Comparison of ENCODE assay signal across 3 cellular contexts in the genomic region with DNA sequence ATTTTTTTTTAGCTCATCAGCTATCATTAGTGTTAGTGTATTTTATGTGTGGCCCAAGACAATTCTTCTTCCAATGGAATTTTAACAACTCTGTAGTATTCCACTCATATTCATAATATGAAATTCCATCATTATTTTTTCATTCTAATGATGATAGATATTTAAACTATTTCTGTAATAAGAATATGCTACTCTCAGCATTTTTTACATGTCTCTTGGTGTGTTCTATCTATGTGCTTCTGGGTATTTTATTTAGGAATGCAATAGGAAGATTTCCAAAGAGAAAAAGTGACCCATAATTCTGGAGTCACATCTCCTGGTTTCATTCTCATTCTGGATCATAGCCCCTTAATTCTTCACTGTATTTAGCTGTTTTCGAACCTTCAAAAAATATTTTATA.
TF ChIP-seq lines count a peak whose summit lies in the region.

No MANE protein-coding gene starts in this region.

TF ChIP-seq in A549, 52 proteins besides CTCF, POLR2A, EP300 and RAD21:
- TF ChIP-seq HDAC2 (IDR thresholded peaks at IDR 0.05): no peak
- peak; percentile 57 for TF ChIP-seq MAFK (IDR thresholded peaks at IDR 0.05; ENCODE audit: partially characterized antibody)
- TF ChIP-seq, protein P1, sequence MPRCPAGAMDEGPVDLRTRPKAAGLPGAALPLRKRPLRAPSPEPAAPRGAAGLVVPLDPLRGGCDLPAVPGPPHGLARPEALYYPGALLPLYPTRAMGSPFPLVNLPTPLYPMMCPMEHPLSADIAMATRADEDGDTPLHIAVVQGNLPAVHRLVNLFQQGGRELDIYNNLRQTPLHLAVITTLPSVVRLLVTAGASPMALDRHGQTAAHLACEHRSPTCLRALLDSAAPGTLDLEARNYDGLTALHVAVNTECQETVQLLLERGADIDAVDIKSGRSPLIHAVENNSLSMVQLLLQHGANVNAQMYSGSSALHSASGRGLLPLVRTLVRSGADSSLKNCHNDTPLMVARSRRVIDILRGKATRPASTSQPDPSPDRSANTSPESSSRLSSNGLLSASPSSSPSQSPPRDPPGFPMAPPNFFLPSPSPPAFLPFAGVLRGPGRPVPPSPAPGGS (IDR thresholded peaks at IDR 0.05): no peak
- TF ChIP-seq, protein P2, sequence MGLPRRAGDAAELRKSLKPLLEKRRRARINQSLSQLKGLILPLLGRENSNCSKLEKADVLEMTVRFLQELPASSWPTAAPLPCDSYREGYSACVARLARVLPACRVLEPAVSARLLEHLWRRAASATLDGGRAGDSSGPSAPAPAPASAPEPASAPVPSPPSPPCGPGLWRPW (IDR thresholded peaks at IDR 0.05): no peak

TF ChIP-seq in IMR-90, 13 proteins besides CTCF, POLR2A, EP300 and RAD21:
- TF ChIP-seq MAFK (IDR thresholded peaks at IDR 0.05; ENCODE audit: low read depth, low read length): peak; percentile 89
- TF ChIP-seq RFX5 (IDR thresholded peaks at IDR 0.05; ENCODE audit: low read depth, low read length): no peak

TF ChIP-seq in H1, 55 proteins besides CTCF, POLR2A, EP300 and RAD21:
- TF ChIP-seq MAFK (IDR thresholded peaks at IDR 0.05; ENCODE audit: low read depth, low read length): peak; percentile 25; the same call in 1 of the 2 replicates
- TF ChIP-seq, protein P3, sequence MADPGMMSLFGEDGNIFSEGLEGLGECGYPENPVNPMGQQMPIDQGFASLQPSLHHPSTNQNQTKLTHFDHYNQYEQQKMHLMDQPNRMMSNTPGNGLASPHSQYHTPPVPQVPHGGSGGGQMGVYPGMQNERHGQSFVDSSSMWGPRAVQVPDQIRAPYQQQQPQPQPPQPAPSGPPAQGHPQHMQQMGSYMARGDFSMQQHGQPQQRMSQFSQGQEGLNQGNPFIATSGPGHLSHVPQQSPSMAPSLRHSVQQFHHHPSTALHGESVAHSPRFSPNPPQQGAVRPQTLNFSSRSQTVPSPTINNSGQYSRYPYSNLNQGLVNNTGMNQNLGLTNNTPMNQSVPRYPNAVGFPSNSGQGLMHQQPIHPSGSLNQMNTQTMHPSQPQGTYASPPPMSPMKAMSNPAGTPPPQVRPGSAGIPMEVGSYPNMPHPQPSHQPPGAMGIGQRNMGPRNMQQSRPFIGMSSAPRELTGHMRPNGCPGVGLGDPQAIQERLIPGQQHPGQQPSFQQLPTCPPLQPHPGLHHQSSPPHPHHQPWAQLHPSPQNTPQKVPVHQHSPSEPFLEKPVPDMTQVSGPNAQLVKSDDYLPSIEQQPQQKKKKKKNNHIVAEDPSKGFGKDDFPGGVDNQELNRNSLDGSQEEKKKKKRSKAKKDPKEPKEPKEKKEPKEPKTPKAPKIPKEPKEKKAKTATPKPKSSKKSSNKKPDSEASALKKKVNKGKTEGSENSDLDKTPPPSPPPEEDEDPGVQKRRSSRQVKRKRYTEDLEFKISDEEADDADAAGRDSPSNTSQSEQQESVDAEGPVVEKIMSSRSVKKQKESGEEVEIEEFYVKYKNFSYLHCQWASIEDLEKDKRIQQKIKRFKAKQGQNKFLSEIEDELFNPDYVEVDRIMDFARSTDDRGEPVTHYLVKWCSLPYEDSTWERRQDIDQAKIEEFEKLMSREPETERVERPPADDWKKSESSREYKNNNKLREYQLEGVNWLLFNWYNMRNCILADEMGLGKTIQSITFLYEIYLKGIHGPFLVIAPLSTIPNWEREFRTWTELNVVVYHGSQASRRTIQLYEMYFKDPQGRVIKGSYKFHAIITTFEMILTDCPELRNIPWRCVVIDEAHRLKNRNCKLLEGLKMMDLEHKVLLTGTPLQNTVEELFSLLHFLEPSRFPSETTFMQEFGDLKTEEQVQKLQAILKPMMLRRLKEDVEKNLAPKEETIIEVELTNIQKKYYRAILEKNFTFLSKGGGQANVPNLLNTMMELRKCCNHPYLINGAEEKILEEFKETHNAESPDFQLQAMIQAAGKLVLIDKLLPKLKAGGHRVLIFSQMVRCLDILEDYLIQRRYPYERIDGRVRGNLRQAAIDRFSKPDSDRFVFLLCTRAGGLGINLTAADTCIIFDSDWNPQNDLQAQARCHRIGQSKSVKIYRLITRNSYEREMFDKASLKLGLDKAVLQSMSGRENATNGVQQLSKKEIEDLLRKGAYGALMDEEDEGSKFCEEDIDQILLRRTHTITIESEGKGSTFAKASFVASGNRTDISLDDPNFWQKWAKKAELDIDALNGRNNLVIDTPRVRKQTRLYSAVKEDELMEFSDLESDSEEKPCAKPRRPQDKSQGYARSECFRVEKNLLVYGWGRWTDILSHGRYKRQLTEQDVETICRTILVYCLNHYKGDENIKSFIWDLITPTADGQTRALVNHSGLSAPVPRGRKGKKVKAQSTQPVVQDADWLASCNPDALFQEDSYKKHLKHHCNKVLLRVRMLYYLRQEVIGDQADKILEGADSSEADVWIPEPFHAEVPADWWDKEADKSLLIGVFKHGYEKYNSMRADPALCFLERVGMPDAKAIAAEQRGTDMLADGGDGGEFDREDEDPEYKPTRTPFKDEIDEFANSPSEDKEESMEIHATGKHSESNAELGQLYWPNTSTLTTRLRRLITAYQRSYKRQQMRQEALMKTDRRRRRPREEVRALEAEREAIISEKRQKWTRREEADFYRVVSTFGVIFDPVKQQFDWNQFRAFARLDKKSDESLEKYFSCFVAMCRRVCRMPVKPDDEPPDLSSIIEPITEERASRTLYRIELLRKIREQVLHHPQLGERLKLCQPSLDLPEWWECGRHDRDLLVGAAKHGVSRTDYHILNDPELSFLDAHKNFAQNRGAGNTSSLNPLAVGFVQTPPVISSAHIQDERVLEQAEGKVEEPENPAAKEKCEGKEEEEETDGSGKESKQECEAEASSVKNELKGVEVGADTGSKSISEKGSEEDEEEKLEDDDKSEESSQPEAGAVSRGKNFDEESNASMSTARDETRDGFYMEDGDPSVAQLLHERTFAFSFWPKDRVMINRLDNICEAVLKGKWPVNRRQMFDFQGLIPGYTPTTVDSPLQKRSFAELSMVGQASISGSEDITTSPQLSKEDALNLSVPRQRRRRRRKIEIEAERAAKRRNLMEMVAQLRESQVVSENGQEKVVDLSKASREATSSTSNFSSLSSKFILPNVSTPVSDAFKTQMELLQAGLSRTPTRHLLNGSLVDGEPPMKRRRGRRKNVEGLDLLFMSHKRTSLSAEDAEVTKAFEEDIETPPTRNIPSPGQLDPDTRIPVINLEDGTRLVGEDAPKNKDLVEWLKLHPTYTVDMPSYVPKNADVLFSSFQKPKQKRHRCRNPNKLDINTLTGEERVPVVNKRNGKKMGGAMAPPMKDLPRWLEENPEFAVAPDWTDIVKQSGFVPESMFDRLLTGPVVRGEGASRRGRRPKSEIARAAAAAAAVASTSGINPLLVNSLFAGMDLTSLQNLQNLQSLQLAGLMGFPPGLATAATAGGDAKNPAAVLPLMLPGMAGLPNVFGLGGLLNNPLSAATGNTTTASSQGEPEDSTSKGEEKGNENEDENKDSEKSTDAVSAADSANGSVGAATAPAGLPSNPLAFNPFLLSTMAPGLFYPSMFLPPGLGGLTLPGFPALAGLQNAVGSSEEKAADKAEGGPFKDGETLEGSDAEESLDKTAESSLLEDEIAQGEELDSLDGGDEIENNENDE (IDR thresholded peaks at IDR 0.05; ENCODE audit: insufficient replicate concordance, low read length): no peak
